In the genomic region with DNA sequence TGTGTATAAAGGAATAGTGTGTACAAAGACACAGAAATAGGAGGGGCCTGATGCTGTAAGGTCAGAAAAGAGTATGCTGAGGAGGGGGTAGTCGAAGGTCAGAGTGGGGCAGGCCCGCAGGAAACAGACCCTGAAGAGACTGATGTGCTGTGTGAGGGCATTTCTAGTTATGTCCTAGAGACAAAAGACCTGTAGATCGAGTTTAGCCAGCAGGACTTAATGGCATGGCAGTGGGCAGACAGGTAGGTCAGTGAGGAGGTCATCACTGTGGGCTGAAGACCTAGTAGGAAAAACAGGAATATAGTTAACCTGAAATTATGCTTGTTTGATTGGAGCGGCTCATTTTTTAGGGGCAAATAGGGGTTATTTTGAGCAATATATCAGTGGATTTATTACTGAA, we compare ENCODE assay signal across 19 cellular contexts. TPM values are rescaled to one million over a fixed set of nuclear protein-coding genes. Genes with fewer than 3 reads are reported as not detected.
A peak's percentile ranks its signal among the peaks of the same experiment; 100 is the strongest.
DNase-seq lines count a peak whose midpoint lies in the region; ATAC-seq and TF ChIP-seq lines count a peak whose summit lies in the region.
"Had no signal": no experiment of that assay in that cellular context is flagged by ENCODE, and none has a peak within 500 bp of the region (broad histone marks: within the 10 kb centered on the region; RNA-seq: fewer than 3 reads in every experiment).

No MANE protein-coding gene starts in this region.

- peaks cover 18% of the 10 kb centered on the region; the same call in 1 of the 2 replicates for H3F3A ChIP-seq in PC-9 (ENCODE audit: insufficient read depth, low read depth)

- H4K20me1 ChIP-seq in PC-9 (ENCODE audit: insufficient read depth), result peaks cover 18% of the 10 kb centered on the region; the same call in 1 of the 2 replicates

- CTCF ChIA-PET in CD4-positive, alpha-beta memory T cell (lab: Charles Lee; ENCODE audit: partially characterized antibody), result interaction anchor here (1.8 kb wide), 1 partner anchor 34 kb away, joined by 7 read pairs; no protein-coding TSS in a partner anchor
- CTCF ChIA-PET in PC-9 (lab: Charles Lee), result no interaction called here

- H3K27ac Mint-ChIP-seq in CD4-positive, alpha-beta memory T cell, result peak overlapping the region in 4 of 7 donors; percentile 7 to 78 (median 50)
- H3K27ac Mint-ChIP-seq in osteocyte (ENCODE audit: unreplicated experiment), result peak overlapping the region; percentile 55
- H3K27ac Mint-ChIP-seq: activated T-helper 2 cell treated with anti-CD3 and anti-CD28 coated beads, Interferon-gamma antibody, Interleukin-2, Interleukin-4, amounts not matched to agents 10 μg/mL and 5 μg/mL and 100 μg/mL, durations not matched to agents 14 hours and 24 hours and 36 hours had no signal

- POLR2A ChIA-PET in CD4-positive, alpha-beta memory T cell (lab: Charles Lee; ENCODE audit: partially characterized antibody), result no interaction called here
- POLR2A ChIA-PET in PC-9 (lab: Charles Lee; ENCODE audit: unreplicated experiment), result interaction anchor here (0.6 to 0.8 kb wide), 2 partner anchors 123 to 519 kb away, joined by 3 to 6 read pairs; no protein-coding TSS in a partner anchor

- H3K9me3 ChIP-seq in CD4-positive, alpha-beta memory T cell (ENCODE audit: control insufficient read depth in 1 of 2, low read length in 2 of 2), result no peaks in the 10 kb centered on the region
- no peaks in the 10 kb centered on the region for H3K9me3 ChIP-seq in PC-9 (ENCODE audit: insufficient read depth, low read depth)
- H3K9me3 ChIP-seq: adrenal gland, pancreas, thoracic aorta had no signal

- no peak for DNase-seq in CD4-positive, alpha-beta memory T cell
- DNase-seq in PC-9 (peak; percentile 11 to 42), left ventricle myocardium superior (no peak), osteocyte (ENCODE audit: extremely low spot score, unreplicated experiment) (no peak), GM13976 (ENCODE audit: low spot score) (no peak), SIG-M5 (lab: John Stamatoyannopoulos, UW) (no peak), coronary artery (ENCODE audit: low spot score) (no peak)
- DNase-seq: activated CD4-positive, alpha-beta T cell treated with anti-CD3 and anti-CD28 coated beads for 4 hours; central memory CD4-positive, alpha-beta T cell; DMS79; NCI-H1105 treated with DMSO at 0.1 percent for 48 hours; NCI-H2107; NCI-H510A treated with DMSO at 0.1 percent for 48 hours; pancreas; stimulated activated CD8-positive, alpha-beta memory T cell treated with anti-CD3 and anti-CD28 coated beads, Interleukin-4, amount 100 ng/mL, for 48 hours had no signal

- H3K27me3 ChIP-seq in CD4-positive, alpha-beta memory T cell (ENCODE audit: insufficient read depth, low read length), result no peaks in the 10 kb centered on the region
- H3K27me3 ChIP-seq in PC-9 (ENCODE audit: insufficient read depth, low read depth), result no peaks in the 10 kb centered on the region
- H3K27me3 ChIP-seq: adrenal gland, pancreas had no signal

- in situ Hi-C loops in GM13976 (cut with MboI; ENCODE audit: low sequenced_read_pairs, unreplicated experiment), result no loop called here

- peaks cover 0 to 4% (median 0%) of the 10 kb centered on the region in 8 donors for H3K9me3 Mint-ChIP-seq in CD4-positive, alpha-beta memory T cell
- H3K9me3 Mint-ChIP-seq in osteocyte (ENCODE audit: unreplicated experiment), result peaks cover 3% of the 10 kb centered on the region
- H3K9me3 Mint-ChIP-seq: activated T-helper 2 cell treated with anti-CD3 and anti-CD28 coated beads, Interferon-gamma antibody, Interleukin-2, Interleukin-4, amounts not matched to agents 10 μg/mL and 5 μg/mL and 100 μg/mL, durations not matched to agents 14 hours and 24 hours and 36 hours had no signal

- no peak overlapping the region for H3K4me3 Mint-ChIP-seq in CD4-positive, alpha-beta memory T cell
- H3K4me3 Mint-ChIP-seq in osteocyte (ENCODE audit: unreplicated experiment), result no peak overlapping the region

- H2AFZ ChIP-seq in PC-9, result no peak overlapping the region

- H3K27ac ChIP-seq in CD4-positive, alpha-beta memory T cell (ENCODE audit: low read depth, low read length), result no peak overlapping the region
- H3K27ac ChIP-seq in PC-9 (peak overlapping the region; percentile 29), coronary artery (peak overlapping the region in 1 of 2 donors; percentile 21)
- H3K27ac ChIP-seq: pancreas, thoracic aorta had no signal

- H3K36me3 Mint-ChIP-seq in CD4-positive, alpha-beta memory T cell, result peaks cover 27 to 34% of the 10 kb centered on the region in 2 donors
- H3K36me3 Mint-ChIP-seq in osteocyte (ENCODE audit: unreplicated experiment), result peaks cover 13% of the 10 kb centered on the region

- H3K4me3 ChIP-seq in CD4-positive, alpha-beta memory T cell (ENCODE audit: low read length in 2 of 2), result no peak overlapping the region
- H3K4me3 ChIP-seq in PC-9 (no peak overlapping the region), coronary artery (no peak overlapping the region)
- H3K4me3 ChIP-seq: adrenal gland, pancreas, thoracic aorta had no signal

- intact Hi-C loops in CD4-positive, alpha-beta memory T cell (cut with micrococcal nuclease), result no loop called here
- intact Hi-C loops in PC-9 (cut with micrococcal nuclease; ENCODE audit: unreplicated experiment), result no loop called here
- intact Hi-C loops in left ventricle myocardium superior (cut with micrococcal nuclease), result no loop called here

- ATAC-seq in left ventricle myocardium superior, result peak; percentile 18
- ATAC-seq in HG03378 (IDR thresholded peaks at IDR 0.05; ENCODE audit: unreplicated experiment), result no peak

- H3K79me2 ChIP-seq in PC-9 (ENCODE audit: low read depth), result peaks cover 36% of the 10 kb centered on the region

- TF ChIP-seq CTCF in PC-9 (conservative IDR thresholded peaks at IDR 0.05) (no peak), osteocyte (IDR thresholded peaks at IDR 0.05) (no peak), GM13976 (IDR thresholded peaks at IDR 0.05; ENCODE audit: borderline replicate concordance, control extremely low read depth, extremely low read depth, insufficient read depth, missing control alignments) (no peak), coronary artery (IDR thresholded peaks at IDR 0.05) (no peak)

- H3K27me3 Mint-ChIP-seq in CD4-positive, alpha-beta memory T cell, result no peaks in the 10 kb centered on the region
- H3K27me3 Mint-ChIP-seq in osteocyte (ENCODE audit: unreplicated experiment), result no peaks in the 10 kb centered on the region

- H3K36me3 ChIP-seq in CD4-positive, alpha-beta memory T cell (ENCODE audit: insufficient read depth, low read length), result peaks cover 4% of the 10 kb centered on the region
- no peaks in the 10 kb centered on the region for H3K36me3 ChIP-seq in PC-9 (ENCODE audit: low read depth)
- H3K36me3 ChIP-seq: pancreas, thoracic aorta had no signal

- no peaks in the 10 kb centered on the region for H3K9me2 ChIP-seq in PC-9 (ENCODE audit: insufficient read depth)

- BruUV-seq in PC-9 (replicated peaks; lab: Mats Ljungman, UMichigan), result no TSS peak

- no peaks in the 10 kb centered on the region for H3K4me1 ChIP-seq in CD4-positive, alpha-beta memory T cell (ENCODE audit: insufficient read depth, low read length)
- H3K4me1 ChIP-seq in PC-9 (replicated peaks; ENCODE audit: insufficient read depth), result peaks cover 13% of the 10 kb centered on the region

- H3K4me2 ChIP-seq in PC-9, result peak overlapping the region; percentile 49

- H3K4me1 Mint-ChIP-seq in CD4-positive, alpha-beta memory T cell, result peaks cover 4 to 15% (median 14%) of the 10 kb centered on the region in 4 donors
- H3K4me1 Mint-ChIP-seq in osteocyte (ENCODE audit: unreplicated experiment), result peaks cover 17% of the 10 kb centered on the region

RNA-seq across cellular contexts. Expression of gene KIAA0232, which starts 57.1 kb away (rescaled TPM):
- 10 to 100 TPM; 22.1 to 24.0 TPM for total RNA-seq in CD4-positive, alpha-beta memory T cell
- polyA plus RNA-seq in CD4-positive, alpha-beta memory T cell, result 1 to 10 TPM; 6.8 to 9.9 TPM
- total RNA-seq in PC-9 (2021), result 21.5 and 24.7 TPM in 2 replicates
- total RNA-seq in left ventricle myocardium superior, result 79.8 TPM
- 27.1 and 30.9 TPM in 2 replicates for total RNA-seq in osteocyte

Comparison
In these comparisons a context has a peak if more than half of its experiments do, and no peak if none do; other contexts are left out.
1. DNase-seq: peak in PC-9 (2 of 2); none in CD4-positive, alpha-beta memory T cell (0 of 5), left ventricle myocardium superior (single experiment), osteocyte (single experiment), GM13976 (single experiment), SIG-M5 (single experiment) and coronary artery (single experiment).